Comparison of ENCODE assay signal across 2 cellular contexts in the genomic region with DNA sequence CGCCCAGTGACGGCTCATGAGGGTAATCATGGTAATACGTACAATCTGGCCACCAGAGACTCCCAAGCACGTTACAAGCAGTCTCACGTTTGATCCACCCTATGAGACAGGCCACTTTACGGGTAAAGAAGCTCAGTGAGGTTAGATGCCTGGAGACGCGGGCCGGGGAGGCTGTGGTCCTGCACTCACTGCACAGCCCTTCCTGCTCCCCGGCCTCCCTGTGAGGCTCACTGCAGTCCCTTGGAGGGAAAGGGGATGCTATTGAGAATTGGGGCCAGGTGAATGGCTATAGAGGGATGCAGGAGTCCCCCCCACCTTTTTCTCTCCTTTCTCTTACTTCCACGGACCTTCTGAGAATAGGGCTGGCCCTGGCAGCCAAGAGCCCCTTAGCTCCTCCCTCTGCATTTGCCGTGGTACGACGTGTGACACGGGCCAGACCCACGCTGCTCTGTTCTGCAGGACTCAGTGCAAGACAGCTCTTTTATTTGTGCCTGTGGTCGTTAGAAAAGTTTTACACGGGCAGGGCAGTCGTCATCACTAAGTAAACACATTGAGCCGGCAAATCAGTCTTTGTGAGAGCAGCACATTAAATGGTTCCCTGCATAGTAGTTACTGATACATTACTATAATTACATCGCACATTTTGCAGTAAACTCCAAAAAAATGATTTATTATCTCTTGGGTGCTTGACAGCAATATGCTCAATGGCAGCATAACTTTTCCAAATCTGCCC.
TF ChIP-seq lines count a peak whose summit lies in the region.

No MANE protein-coding gene starts in this region.

TF ChIP-seq in HEK293, 187 proteins besides CTCF, POLR2A, EP300 and RAD21 (continued from another document and continues in another):
- no peak for TF ChIP-seq ZNF10 (tag by site-specific recombination; IDR thresholded peaks at IDR 0.05)
- TF ChIP-seq, protein P1, sequence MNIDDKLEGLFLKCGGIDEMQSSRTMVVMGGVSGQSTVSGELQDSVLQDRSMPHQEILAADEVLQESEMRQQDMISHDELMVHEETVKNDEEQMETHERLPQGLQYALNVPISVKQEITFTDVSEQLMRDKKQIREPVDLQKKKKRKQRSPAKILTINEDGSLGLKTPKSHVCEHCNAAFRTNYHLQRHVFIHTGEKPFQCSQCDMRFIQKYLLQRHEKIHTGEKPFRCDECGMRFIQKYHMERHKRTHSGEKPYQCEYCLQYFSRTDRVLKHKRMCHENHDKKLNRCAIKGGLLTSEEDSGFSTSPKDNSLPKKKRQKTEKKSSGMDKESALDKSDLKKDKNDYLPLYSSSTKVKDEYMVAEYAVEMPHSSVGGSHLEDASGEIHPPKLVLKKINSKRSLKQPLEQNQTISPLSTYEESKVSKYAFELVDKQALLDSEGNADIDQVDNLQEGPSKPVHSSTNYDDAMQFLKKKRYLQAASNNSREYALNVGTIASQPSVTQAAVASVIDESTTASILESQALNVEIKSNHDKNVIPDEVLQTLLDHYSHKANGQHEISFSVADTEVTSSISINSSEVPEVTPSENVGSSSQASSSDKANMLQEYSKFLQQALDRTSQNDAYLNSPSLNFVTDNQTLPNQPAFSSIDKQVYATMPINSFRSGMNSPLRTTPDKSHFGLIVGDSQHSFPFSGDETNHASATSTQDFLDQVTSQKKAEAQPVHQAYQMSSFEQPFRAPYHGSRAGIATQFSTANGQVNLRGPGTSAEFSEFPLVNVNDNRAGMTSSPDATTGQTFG (tag by site-specific recombination; IDR thresholded peaks at IDR 0.05; ENCODE audit: borderline replicate concordance) = no peak
- peak; percentile 93 for TF ChIP-seq FEZF1 (tag by site-specific recombination; IDR thresholded peaks at IDR 0.05)
- TF ChIP-seq MYNN (tag by site-specific recombination; IDR thresholded peaks at IDR 0.05; ENCODE audit: borderline replicate concordance) = no peak
- no peak for TF ChIP-seq ZBTB20 (tag by site-specific recombination; IDR thresholded peaks at IDR 0.05)
- TF ChIP-seq ZFP69B (tag by site-specific recombination; IDR thresholded peaks at IDR 0.05) = no peak
- TF ChIP-seq, protein P2, sequence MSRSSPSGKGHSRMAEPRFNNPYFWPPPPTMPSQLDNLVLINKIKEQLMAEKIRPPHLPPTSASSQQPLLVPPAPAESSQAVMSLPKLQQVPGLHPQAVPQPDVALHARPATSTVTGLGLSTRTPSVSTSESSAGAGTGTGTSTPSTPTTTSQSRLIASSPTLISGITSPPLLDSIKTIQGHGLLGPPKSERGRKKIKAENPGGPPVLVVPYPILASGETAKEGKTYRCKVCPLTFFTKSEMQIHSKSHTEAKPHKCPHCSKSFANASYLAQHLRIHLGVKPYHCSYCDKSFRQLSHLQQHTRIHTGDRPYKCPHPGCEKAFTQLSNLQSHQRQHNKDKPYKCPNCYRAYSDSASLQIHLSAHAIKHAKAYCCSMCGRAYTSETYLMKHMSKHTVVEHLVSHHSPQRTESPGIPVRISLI (tag by site-specific recombination; IDR thresholded peaks at IDR 0.05) = no peak
- TF ChIP-seq SP7 (tag by site-specific recombination; IDR thresholded peaks at IDR 0.05) = peak; percentile 93
- TF ChIP-seq ZNF777 (tag by site-specific recombination; IDR thresholded peaks at IDR 0.05; ENCODE audit: borderline replicate concordance) = no peak
- no peak for TF ChIP-seq ZNF223 (tag by site-specific recombination; IDR thresholded peaks at IDR 0.05)
- TF ChIP-seq ZNF510 (tag by site-specific recombination; IDR thresholded peaks at IDR 0.05; ENCODE audit: insufficient replicate concordance) = no peak
- TF ChIP-seq, protein P3, sequence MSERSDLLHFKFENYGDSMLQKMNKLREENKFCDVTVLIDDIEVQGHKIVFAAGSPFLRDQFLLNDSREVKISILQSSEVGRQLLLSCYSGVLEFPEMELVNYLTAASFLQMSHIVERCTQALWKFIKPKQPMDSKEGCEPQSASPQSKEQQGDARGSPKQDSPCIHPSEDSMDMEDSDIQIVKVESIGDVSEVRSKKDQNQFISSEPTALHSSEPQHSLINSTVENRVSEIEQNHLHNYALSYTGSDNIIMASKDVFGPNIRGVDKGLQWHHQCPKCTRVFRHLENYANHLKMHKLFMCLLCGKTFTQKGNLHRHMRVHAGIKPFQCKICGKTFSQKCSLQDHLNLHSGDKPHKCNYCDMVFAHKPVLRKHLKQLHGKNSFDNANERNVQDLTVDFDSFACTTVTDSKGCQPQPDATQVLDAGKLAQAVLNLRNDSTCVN (tag by site-specific recombination; optimal IDR thresholded peaks at IDR 0.05) = no peak
- TF ChIP-seq REPIN1 (tag by site-specific recombination; IDR thresholded peaks at IDR 0.05; ENCODE audit: low read depth) = no peak
- TF ChIP-seq, protein P4, sequence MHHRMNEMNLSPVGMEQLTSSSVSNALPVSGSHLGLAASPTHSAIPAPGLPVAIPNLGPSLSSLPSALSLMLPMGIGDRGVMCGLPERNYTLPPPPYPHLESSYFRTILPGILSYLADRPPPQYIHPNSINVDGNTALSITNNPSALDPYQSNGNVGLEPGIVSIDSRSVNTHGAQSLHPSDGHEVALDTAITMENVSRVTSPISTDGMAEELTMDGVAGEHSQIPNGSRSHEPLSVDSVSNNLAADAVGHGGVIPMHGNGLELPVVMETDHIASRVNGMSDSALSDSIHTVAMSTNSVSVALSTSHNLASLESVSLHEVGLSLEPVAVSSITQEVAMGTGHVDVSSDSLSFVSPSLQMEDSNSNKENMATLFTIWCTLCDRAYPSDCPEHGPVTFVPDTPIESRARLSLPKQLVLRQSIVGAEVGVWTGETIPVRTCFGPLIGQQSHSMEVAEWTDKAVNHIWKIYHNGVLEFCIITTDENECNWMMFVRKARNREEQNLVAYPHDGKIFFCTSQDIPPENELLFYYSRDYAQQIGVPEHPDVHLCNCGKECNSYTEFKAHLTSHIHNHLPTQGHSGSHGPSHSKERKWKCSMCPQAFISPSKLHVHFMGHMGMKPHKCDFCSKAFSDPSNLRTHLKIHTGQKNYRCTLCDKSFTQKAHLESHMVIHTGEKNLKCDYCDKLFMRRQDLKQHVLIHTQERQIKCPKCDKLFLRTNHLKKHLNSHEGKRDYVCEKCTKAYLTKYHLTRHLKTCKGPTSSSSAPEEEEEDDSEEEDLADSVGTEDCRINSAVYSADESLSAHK (tag by site-specific recombination; IDR thresholded peaks at IDR 0.05) = no peak; the same call in 1 of the 2 replicates
- no peak for TF ChIP-seq ZNF624 (tag by site-specific recombination; IDR thresholded peaks at IDR 0.05)
- no peak for TF ChIP-seq YY1 (tag by site-specific recombination; IDR thresholded peaks at IDR 0.05)
- TF ChIP-seq, protein P5, sequence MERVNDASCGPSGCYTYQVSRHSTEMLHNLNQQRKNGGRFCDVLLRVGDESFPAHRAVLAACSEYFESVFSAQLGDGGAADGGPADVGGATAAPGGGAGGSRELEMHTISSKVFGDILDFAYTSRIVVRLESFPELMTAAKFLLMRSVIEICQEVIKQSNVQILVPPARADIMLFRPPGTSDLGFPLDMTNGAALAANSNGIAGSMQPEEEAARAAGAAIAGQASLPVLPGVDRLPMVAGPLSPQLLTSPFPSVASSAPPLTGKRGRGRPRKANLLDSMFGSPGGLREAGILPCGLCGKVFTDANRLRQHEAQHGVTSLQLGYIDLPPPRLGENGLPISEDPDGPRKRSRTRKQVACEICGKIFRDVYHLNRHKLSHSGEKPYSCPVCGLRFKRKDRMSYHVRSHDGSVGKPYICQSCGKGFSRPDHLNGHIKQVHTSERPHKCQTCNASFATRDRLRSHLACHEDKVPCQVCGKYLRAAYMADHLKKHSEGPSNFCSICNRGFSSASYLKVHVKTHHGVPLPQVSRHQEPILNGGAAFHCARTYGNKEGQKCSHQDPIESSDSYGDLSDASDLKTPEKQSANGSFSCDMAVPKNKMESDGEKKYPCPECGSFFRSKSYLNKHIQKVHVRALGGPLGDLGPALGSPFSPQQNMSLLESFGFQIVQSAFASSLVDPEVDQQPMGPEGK (tag by site-specific recombination; IDR thresholded peaks at IDR 0.05) = no peak
- TF ChIP-seq KLF1 (tag by site-specific recombination; IDR thresholded peaks at IDR 0.05) = no peak
- TF ChIP-seq EGR2 (tag by site-specific recombination; IDR thresholded peaks at IDR 0.05; ENCODE audit: low read depth) = no peak

TF ChIP-seq in WTC11, 78 proteins besides CTCF, POLR2A, EP300 and RAD21 (continued from another document):
- TF ChIP-seq, protein P6, sequence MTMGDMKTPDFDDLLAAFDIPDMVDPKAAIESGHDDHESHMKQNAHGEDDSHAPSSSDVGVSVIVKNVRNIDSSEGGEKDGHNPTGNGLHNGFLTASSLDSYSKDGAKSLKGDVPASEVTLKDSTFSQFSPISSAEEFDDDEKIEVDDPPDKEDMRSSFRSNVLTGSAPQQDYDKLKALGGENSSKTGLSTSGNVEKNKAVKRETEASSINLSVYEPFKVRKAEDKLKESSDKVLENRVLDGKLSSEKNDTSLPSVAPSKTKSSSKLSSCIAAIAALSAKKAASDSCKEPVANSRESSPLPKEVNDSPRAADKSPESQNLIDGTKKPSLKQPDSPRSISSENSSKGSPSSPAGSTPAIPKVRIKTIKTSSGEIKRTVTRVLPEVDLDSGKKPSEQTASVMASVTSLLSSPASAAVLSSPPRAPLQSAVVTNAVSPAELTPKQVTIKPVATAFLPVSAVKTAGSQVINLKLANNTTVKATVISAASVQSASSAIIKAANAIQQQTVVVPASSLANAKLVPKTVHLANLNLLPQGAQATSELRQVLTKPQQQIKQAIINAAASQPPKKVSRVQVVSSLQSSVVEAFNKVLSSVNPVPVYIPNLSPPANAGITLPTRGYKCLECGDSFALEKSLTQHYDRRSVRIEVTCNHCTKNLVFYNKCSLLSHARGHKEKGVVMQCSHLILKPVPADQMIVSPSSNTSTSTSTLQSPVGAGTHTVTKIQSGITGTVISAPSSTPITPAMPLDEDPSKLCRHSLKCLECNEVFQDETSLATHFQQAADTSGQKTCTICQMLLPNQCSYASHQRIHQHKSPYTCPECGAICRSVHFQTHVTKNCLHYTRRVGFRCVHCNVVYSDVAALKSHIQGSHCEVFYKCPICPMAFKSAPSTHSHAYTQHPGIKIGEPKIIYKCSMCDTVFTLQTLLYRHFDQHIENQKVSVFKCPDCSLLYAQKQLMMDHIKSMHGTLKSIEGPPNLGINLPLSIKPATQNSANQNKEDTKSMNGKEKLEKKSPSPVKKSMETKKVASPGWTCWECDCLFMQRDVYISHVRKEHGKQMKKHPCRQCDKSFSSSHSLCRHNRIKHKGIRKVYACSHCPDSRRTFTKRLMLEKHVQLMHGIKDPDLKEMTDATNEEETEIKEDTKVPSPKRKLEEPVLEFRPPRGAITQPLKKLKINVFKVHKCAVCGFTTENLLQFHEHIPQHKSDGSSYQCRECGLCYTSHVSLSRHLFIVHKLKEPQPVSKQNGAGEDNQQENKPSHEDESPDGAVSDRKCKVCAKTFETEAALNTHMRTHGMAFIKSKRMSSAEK (CRISPR knock-in tag; IDR thresholded peaks at IDR 0.05; ENCODE audit: borderline replicate concordance) = no peak
- TF ChIP-seq NR3C1 (CRISPR knock-in tag; conservative IDR thresholded peaks at IDR 0.05; ENCODE audit: low read depth) (no peak), ZNF416 (CRISPR knock-in tag; IDR thresholded peaks at IDR 0.05) (no peak), ZNF138 (CRISPR knock-in tag; conservative IDR thresholded peaks at IDR 0.05) (no peak)
TF ChIP-seq in WTC11: peak in this region for 0.
